ENCODE assay signal across 21 cellular contexts in genomic region chr21:20802201-20802600, GRCh38.
DNase-seq lines count a peak whose midpoint lies in the region; ATAC-seq and TF ChIP-seq lines count a peak whose summit lies in the region.
"Had no signal": no experiment of that assay in that cellular context is flagged by ENCODE, and none has a peak within 500 bp of the region (broad histone marks: within the 10 kb centered on the region; RNA-seq: fewer than 3 reads in every experiment).

No MANE protein-coding gene starts in this region.

- ATAC-seq in sciatic nerve = no peak
- ATAC-seq: HepG2, K562, SK-N-SH treated with all-trans-retinoic acid at 6 μM for 48 hours had no signal

- peak overlapping the region; percentile 33 for H3K4me3 ChIP-seq in BE2C (ENCODE audit: low read depth, low read length)
- H3K4me3 ChIP-seq: K562, MG63 had no signal

- H3K36me3 ChIP-seq in BE2C = no peaks in the 10 kb centered on the region
- H3K36me3 ChIP-seq: MG63 had no signal

- H3K27me3 Mint-ChIP-seq in immature natural killer cell (ENCODE audit: low read depth in 3 of 3) = peaks cover 0 to 2% (median 0%) of the 10 kb centered on the region in 3 donors
- H3K27me3 Mint-ChIP-seq: B cell; CD4-positive, CD25-positive, alpha-beta regulatory T cell had no signal

- H3K4me1 ChIP-seq in BE2C = no peaks in the 10 kb centered on the region

- peak overlapping the region; percentile 71 for H3K27ac ChIP-seq in angular gyrus (ENCODE audit: low read depth, low read length)
- H3K27ac ChIP-seq in layer of hippocampus (ENCODE audit: low read depth, low read length) = peak overlapping the region; percentile 84
- H3K27ac ChIP-seq: RWPE1 had no signal

- no peak overlapping the region for H3K4me3 Mint-ChIP-seq in immature natural killer cell
- H3K4me3 Mint-ChIP-seq: B cell; CD4-positive, CD25-positive, alpha-beta regulatory T cell had no signal

- H3K27me3 ChIP-seq in BE2C (no peaks in the 10 kb centered on the region), layer of hippocampus (ENCODE audit: control insufficient read depth, insufficient read depth, low read length) (no peaks in the 10 kb centered on the region)
- H3K27me3 ChIP-seq: MG63 had no signal

- TF ChIP-seq CTCF in BE2C (IDR thresholded peaks at IDR 0.05; ENCODE audit: low read depth, low read length) = no peak

- H3K9me3 ChIP-seq in BE2C = no peaks in the 10 kb centered on the region
- H3K9me3 ChIP-seq: MG63 had no signal

- intact Hi-C loops in sciatic nerve (cut with DNase I) = no loop called here

- no peak overlapping the region for H3K27ac Mint-ChIP-seq in immature natural killer cell
- H3K27ac Mint-ChIP-seq: B cell; CD4-positive, CD25-positive, alpha-beta regulatory T cell had no signal

- no peaks in the 10 kb centered on the region for H3K4me1 Mint-ChIP-seq in immature natural killer cell
- H3K4me1 Mint-ChIP-seq: B cell; CD4-positive, CD25-positive, alpha-beta regulatory T cell had no signal

- DNase-seq in BE2C = peak; percentile 9
- peak; percentile 83 for DNase-seq in superior temporal gyrus (ENCODE audit: extremely low spot score)
- DNase-seq in sciatic nerve (ENCODE audit: low spot score) = no peak
- DNase-seq in NCI-H2171 treated with DMSO at 0.1 percent for 48 hours (lab: John Stamatoyannopoulos, UW) = no peak
- no peak for DNase-seq in immature natural killer cell
- DNase-seq: CD4-positive, CD25-positive, alpha-beta regulatory T cell; EL; GF-D8; MG63; NCI-H1417; NCI-H187; NCI-H510A treated with DMSO at 0.1 percent for 48 hours; NCI-H748 treated with DMSO at 0.1 percent for 48 hours; NK-92 treated with Interleukin-12 subunit alpha and Interleukin-12 subunit beta, amount 100 ng/mL, for 24 hours had no signal

- peaks cover 0 to 3% (median 0%) of the 10 kb centered on the region in 3 donors for H3K36me3 Mint-ChIP-seq in immature natural killer cell
- H3K36me3 Mint-ChIP-seq: CD4-positive, CD25-positive, alpha-beta regulatory T cell had no signal

- H3K9me3 Mint-ChIP-seq in immature natural killer cell = peaks cover 3 to 56% (median 30%) of the 10 kb centered on the region in 6 donors

Comparison
In these comparisons a context has a peak if more than half of its experiments do, and no peak if none do; other contexts are left out.
1. DNase-seq: peak in BE2C (single experiment) and superior temporal gyrus (single experiment); none in sciatic nerve (single experiment), NCI-H2171 treated with DMSO at 0.1 percent for 48 hours (single experiment) and immature natural killer cell (0 of 3).